In the genomic region with DNA sequence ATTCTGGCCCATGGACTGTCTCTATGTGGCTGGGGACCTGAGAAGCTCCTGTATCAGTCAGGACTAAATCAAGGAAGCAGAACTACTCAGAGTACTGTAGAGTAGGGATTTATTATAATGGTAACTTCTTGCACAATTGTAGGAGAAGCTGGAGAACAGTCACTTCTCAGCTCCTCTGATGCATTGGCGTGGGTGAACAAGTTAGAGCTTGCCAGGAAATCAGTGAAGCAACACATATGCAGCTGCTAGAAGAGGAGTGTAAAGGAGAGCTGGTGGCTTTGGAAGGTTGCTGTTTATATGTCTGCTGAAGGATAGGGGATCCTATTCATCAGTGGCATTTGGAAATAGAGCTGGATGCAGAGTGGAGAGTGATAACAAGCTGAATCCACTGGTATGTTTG, we compare ENCODE assay signal across 11 cellular contexts.
DNase-seq lines count a peak whose midpoint lies in the region; ATAC-seq, FAIRE-seq and TF ChIP-seq lines count a peak whose summit lies in the region.
"Had no signal": no experiment of that assay in that cellular context is flagged by ENCODE, and none has a peak within 500 bp of the region (broad histone marks: within the 10 kb centered on the region; RNA-seq: fewer than 3 reads in every experiment).

No MANE protein-coding gene starts in this region.

- DNase-seq in DMS79 (lab: John Stamatoyannopoulos, UW), result peak; percentile 54
- peak; percentile 22 for DNase-seq in NCI-H226
- DNase-seq in epithelial cell of proximal tubule (ENCODE audit: low read depth), result peak; percentile 86
- no peak for DNase-seq in pancreas
- no peak for DNase-seq in activated T-cell treated with anti-CD3 and anti-CD28 coated beads, Interleukin-2, amount 50 U/mL, for 72 hours
- no peak for DNase-seq in naive thymus-derived CD4-positive, alpha-beta T cell
- no peak for DNase-seq in GM10248 (ENCODE audit: extremely low spot score)
- DNase-seq in CD4-positive, alpha-beta T cell, result no peak
- DNase-seq: activated CD8-positive, alpha-beta memory T cell treated with anti-CD3 and anti-CD28 coated beads, Interleukin-2, amount 10 ng/mL, durations not matched to agents 7 days and 5 days; T-helper 17 cell had no signal

- no peaks in the 10 kb centered on the region for H3K4me1 ChIP-seq in pancreas
- H3K4me1 ChIP-seq in naive thymus-derived CD4-positive, alpha-beta T cell (ENCODE audit: control insufficient read depth in 2 of 2, insufficient read depth in 2 of 2, low read length in 2 of 2), result no peaks in the 10 kb centered on the region

- H3K4me3 Mint-ChIP-seq in activated T-cell treated with anti-CD3 and anti-CD28 coated beads, Interleukin-2, amount 50 U/mL, for 72 hours, result no peak overlapping the region
- H3K4me3 Mint-ChIP-seq in naive thymus-derived CD4-positive, alpha-beta T cell, result no peak overlapping the region
- H3K4me3 Mint-ChIP-seq in CD4-positive, alpha-beta T cell, result no peak overlapping the region
- H3K4me3 Mint-ChIP-seq: activated CD8-positive, alpha-beta memory T cell treated with anti-CD3 and anti-CD28 coated beads, Interleukin-2, amount 10 ng/mL, durations not matched to agents 7 days and 5 days; T-helper 17 cell; type B pancreatic cell had no signal

- CTCF ChIA-PET in naive thymus-derived CD4-positive, alpha-beta T cell (lab: Charles Lee), result no interaction called here
- CTCF ChIA-PET in GM10248 (lab: Yijun Ruan, JAX), result interaction anchor here (1.4 kb wide), 1 partner anchor 19 kb away, joined by 4 read pairs; no protein-coding TSS in a partner anchor
- CTCF ChIA-PET in CD4-positive, alpha-beta T cell (lab: Charles Lee), result no interaction called here

- no peaks in the 10 kb centered on the region for H3K4me1 Mint-ChIP-seq in activated T-cell treated with anti-CD3 and anti-CD28 coated beads, Interleukin-2, amount 50 U/mL, for 72 hours (ENCODE audit: low read depth)
- no peaks in the 10 kb centered on the region for H3K4me1 Mint-ChIP-seq in naive thymus-derived CD4-positive, alpha-beta T cell
- H3K4me1 Mint-ChIP-seq in CD4-positive, alpha-beta T cell (ENCODE audit: low read depth), result no peaks in the 10 kb centered on the region
- H3K4me1 Mint-ChIP-seq: activated CD8-positive, alpha-beta memory T cell treated with anti-CD3 and anti-CD28 coated beads, Interleukin-2, amount 10 ng/mL, durations not matched to agents 7 days and 5 days; T-helper 17 cell had no signal

- H3K36me3 ChIP-seq in pancreas, result no peaks in the 10 kb centered on the region
- H3K36me3 ChIP-seq in naive thymus-derived CD4-positive, alpha-beta T cell (ENCODE audit: control insufficient read depth in 2 of 3, insufficient read depth in 3 of 3, low read length in 3 of 3), result no peaks in the 10 kb centered on the region

- no peaks in the 10 kb centered on the region for H3K36me3 Mint-ChIP-seq in activated T-cell treated with anti-CD3 and anti-CD28 coated beads, Interleukin-2, amount 50 U/mL, for 72 hours (ENCODE audit: insufficient read depth in 2 of 2)
- no peaks in the 10 kb centered on the region for H3K36me3 Mint-ChIP-seq in naive thymus-derived CD4-positive, alpha-beta T cell
- no peaks in the 10 kb centered on the region for H3K36me3 Mint-ChIP-seq in CD4-positive, alpha-beta T cell (ENCODE audit: low read depth)
- H3K36me3 Mint-ChIP-seq: activated CD8-positive, alpha-beta memory T cell treated with anti-CD3 and anti-CD28 coated beads, Interleukin-2, amount 10 ng/mL, durations not matched to agents 7 days and 5 days; type B pancreatic cell had no signal

- FAIRE-seq in pancreas (lab: Jason Lieb, UNC), result no peak

- H3K27ac ChIP-seq in pancreas, result no peak overlapping the region
- no peak overlapping the region for H3K27ac ChIP-seq in naive thymus-derived CD4-positive, alpha-beta T cell (ENCODE audit: low read depth, low read length)
- H3K27ac ChIP-seq in CD4-positive, alpha-beta T cell (ENCODE audit: low read depth, low read length), result no peak overlapping the region

- no peak overlapping the region for H3K4me3 ChIP-seq in epithelial cell of proximal tubule (ENCODE audit: low read depth, low read length)
- H3K4me3 ChIP-seq in pancreas, result no peak overlapping the region
- no peak overlapping the region for H3K4me3 ChIP-seq in naive thymus-derived CD4-positive, alpha-beta T cell (ENCODE audit: low read length)

- H3K9me3 Mint-ChIP-seq in activated T-cell treated with anti-CD3 and anti-CD28 coated beads, Interleukin-2, amount 50 U/mL, for 72 hours, result peaks cover 5 to 8% of the 10 kb centered on the region in 2 donors
- peaks cover 0 to 12% (median 5%) of the 10 kb centered on the region in 11 donors for H3K9me3 Mint-ChIP-seq in naive thymus-derived CD4-positive, alpha-beta T cell
- H3K9me3 Mint-ChIP-seq in CD4-positive, alpha-beta T cell, result peaks cover 9% of the 10 kb centered on the region

- peak in 3 of 4 donors; percentile 27 to 62 (median 49) for ATAC-seq in pancreas
- no peak for ATAC-seq in activated T-cell treated with anti-CD3 and anti-CD28 coated beads, Interleukin-2, amount 50 U/mL, for 72 hours (replicated peaks in 1 of 2)
- no peak for ATAC-seq in naive thymus-derived CD4-positive, alpha-beta T cell
- no peak for ATAC-seq in CD4-positive, alpha-beta T cell (ENCODE audit: poor library complexity)
- ATAC-seq: activated CD8-positive, alpha-beta memory T cell treated with anti-CD3 and anti-CD28 coated beads, Interleukin-2, amount 10 ng/mL, durations not matched to agents 7 days and 5 days; T-helper 17 cell had no signal

- no peaks in the 10 kb centered on the region for H3K27me3 ChIP-seq in pancreas
- no peaks in the 10 kb centered on the region for H3K27me3 ChIP-seq in naive thymus-derived CD4-positive, alpha-beta T cell (ENCODE audit: control insufficient read depth in 2 of 2, insufficient read depth in 2 of 2, low read length in 2 of 2)
- no peaks in the 10 kb centered on the region for H3K27me3 ChIP-seq in CD4-positive, alpha-beta T cell (ENCODE audit: control insufficient read depth, insufficient read depth, low read length)

- 48 to 62% methylated on average over 1 of the region's 1 CpG for WGBS in pancreas, 2 donors

- POLR2A ChIA-PET in naive thymus-derived CD4-positive, alpha-beta T cell (lab: Charles Lee), result interaction anchor here (0.6 kb wide), 1 partner anchor 250 kb away, joined by 3 read pairs; no protein-coding TSS in a partner anchor
- POLR2A ChIA-PET in GM10248 (lab: Yijun Ruan, JAX), result no interaction called here
- POLR2A ChIA-PET in CD4-positive, alpha-beta T cell (lab: Charles Lee), result no interaction called here

- H3K27ac Mint-ChIP-seq in activated T-cell treated with anti-CD3 and anti-CD28 coated beads, Interleukin-2, amount 50 U/mL, for 72 hours, result no peak overlapping the region
- H3K27ac Mint-ChIP-seq in naive thymus-derived CD4-positive, alpha-beta T cell, result no peak overlapping the region
- H3K27ac Mint-ChIP-seq in CD4-positive, alpha-beta T cell, result no peak overlapping the region
- H3K27ac Mint-ChIP-seq: activated CD8-positive, alpha-beta memory T cell treated with anti-CD3 and anti-CD28 coated beads, Interleukin-2, amount 10 ng/mL, durations not matched to agents 7 days and 5 days; T-helper 17 cell; type B pancreatic cell had no signal

- TF ChIP-seq CTCF in epithelial cell of proximal tubule (conservative IDR thresholded peaks at IDR 0.05; ENCODE audit: low read depth, low read length), result no peak
- TF ChIP-seq CTCF in pancreas (IDR thresholded peaks at IDR 0.05), result no peak
- TF ChIP-seq CTCF in GM10248 (IDR thresholded peaks at IDR 0.05; ENCODE audit: control extremely low read depth, extremely low read depth, low read depth, missing control alignments), result no peak
- TF ChIP-seq CTCF in CD4-positive, alpha-beta T cell (IDR thresholded peaks at IDR 0.05), result no peak

- H3K9me3 ChIP-seq in pancreas, result no peaks in the 10 kb centered on the region
- H3K9me3 ChIP-seq in naive thymus-derived CD4-positive, alpha-beta T cell (ENCODE audit: control insufficient read depth in 2 of 3, low read length in 3 of 3), result no peaks in the 10 kb centered on the region
- H3K9me3 ChIP-seq in CD4-positive, alpha-beta T cell (ENCODE audit: control insufficient read depth, low read length), result no peaks in the 10 kb centered on the region

- intact Hi-C loops in pancreas (cut with DNase I), result no loop called here
- intact Hi-C loops in naive thymus-derived CD4-positive, alpha-beta T cell (cut with micrococcal nuclease), result no loop called here
- intact Hi-C loops in CD4-positive, alpha-beta T cell (cut with DNase I, micrococcal nuclease), result no loop called here

- H3K27me3 Mint-ChIP-seq in activated T-cell treated with anti-CD3 and anti-CD28 coated beads, Interleukin-2, amount 50 U/mL, for 72 hours (ENCODE audit: low read depth), result no peaks in the 10 kb centered on the region
- H3K27me3 Mint-ChIP-seq in naive thymus-derived CD4-positive, alpha-beta T cell, result peaks cover 0 to 10% (median 0%) of the 10 kb centered on the region in 5 donors
- H3K27me3 Mint-ChIP-seq in CD4-positive, alpha-beta T cell, result no peaks in the 10 kb centered on the region
- H3K27me3 Mint-ChIP-seq: activated CD8-positive, alpha-beta memory T cell treated with anti-CD3 and anti-CD28 coated beads, Interleukin-2, amount 10 ng/mL, durations not matched to agents 7 days and 5 days; T-helper 17 cell; type B pancreatic cell had no signal

Comparison
In these comparisons a context has a peak if more than half of its experiments do, and no peak if none do; other contexts are left out.
1. DNase-seq: peak in DMS79 (single experiment), NCI-H226 (single experiment) and epithelial cell of proximal tubule (single experiment); none in pancreas (0 of 6), activated T-cell treated with anti-CD3 and anti-CD28 coated beads, Interleukin-2, amount 50 U/mL, for 72 hours (0 of 2), naive thymus-derived CD4-positive, alpha-beta T cell (0 of 9), GM10248 (single experiment) and CD4-positive, alpha-beta T cell (0 of 10).
2. ATAC-seq: peak in pancreas (3 of 4); none in activated T-cell treated with anti-CD3 and anti-CD28 coated beads, Interleukin-2, amount 50 U/mL, for 72 hours (0 of 2), naive thymus-derived CD4-positive, alpha-beta T cell (single experiment) and CD4-positive, alpha-beta T cell (single experiment).